Comparison of ENCODE assay signal across 14 cellular contexts in the genomic region with DNA sequence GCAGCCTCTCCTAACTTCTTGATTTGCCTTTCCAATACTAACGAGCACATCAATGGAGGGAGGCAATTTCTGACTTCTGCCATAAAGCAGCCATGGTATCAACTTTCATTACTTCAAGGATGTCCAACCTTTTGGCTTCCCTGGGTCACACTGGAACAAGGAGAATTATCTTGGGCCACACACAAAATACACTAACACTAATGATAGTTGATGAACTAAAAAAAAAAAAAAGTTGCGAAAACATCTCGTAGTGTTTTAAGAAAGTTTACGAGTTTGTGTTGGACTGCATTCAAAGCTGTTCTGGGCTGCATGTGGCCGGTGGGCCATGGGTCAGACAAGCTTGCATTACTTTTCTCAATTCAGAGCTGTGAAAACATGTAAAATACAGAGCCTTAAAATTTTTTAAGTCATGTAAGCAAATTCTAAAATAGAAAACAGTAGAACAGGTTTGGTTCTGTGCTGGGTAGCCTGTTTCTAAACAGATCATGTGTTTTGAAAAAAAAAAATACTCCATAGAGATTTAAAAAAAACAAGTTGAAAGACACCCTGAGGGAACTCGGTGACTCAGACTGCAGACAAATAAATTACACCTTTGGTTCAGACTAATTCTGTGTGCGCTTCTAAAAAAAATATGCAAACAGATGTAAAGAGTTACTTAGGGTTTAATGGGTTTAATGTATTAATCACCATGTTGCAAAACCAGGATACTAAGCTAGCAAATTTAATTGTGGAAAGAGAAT. TPM values are rescaled to one million over a fixed set of nuclear protein-coding genes. Genes with fewer than 3 reads are reported as not detected.
DNase-seq lines count a peak whose midpoint lies in the region; ATAC-seq, FAIRE-seq and TF ChIP-seq lines count a peak whose summit lies in the region.
"Had no signal": no experiment of that assay in that cellular context is flagged by ENCODE, and none has a peak within 500 bp of the region (broad histone marks: within the 10 kb centered on the region; RNA-seq: fewer than 3 reads in every experiment).

No MANE protein-coding gene starts in this region.

- TF ChIP-seq CTCF in foreskin keratinocyte (conservative IDR thresholded peaks at IDR 0.05) (no peak), D721Med (IDR thresholded peaks at IDR 0.05; ENCODE audit: insufficient read depth, missing control alignments) (no peak)

- H3K9ac ChIP-seq in SK-N-MC (ENCODE audit: insufficient read length): no peak overlapping the region

- FAIRE-seq in D721Med (lab: Jason Lieb, UNC): no peak
- FAIRE-seq: RCC 7860 had no signal

- peak; percentile 12 for DNase-seq in SIG-M5 treated with dmso at 0.1 percent for 504 hours (lab: John Stamatoyannopoulos, UW; ENCODE audit: unreplicated experiment)
- DNase-seq in SIG-M5 (lab: John Stamatoyannopoulos, UW): no peak
- peak; percentile 26 for DNase-seq in SK-N-MC (ENCODE audit: low read depth, low spot score)
- peak; percentile 84 to 87 for DNase-seq in foreskin keratinocyte
- no peak for DNase-seq in NCI-H2029 (lab: John Stamatoyannopoulos, UW)
- DNase-seq in NCI-H2107 (lab: John Stamatoyannopoulos, UW): no peak
- DNase-seq in DMS153 treated with DMSO at 0.1 percent for 48 hours (lab: John Stamatoyannopoulos, UW; ENCODE audit: unreplicated experiment): no peak
- DNase-seq in D721Med (ENCODE audit: insufficient read length, low spot score): no peak
- DNase-seq: activated T-cell treated with anti-CD3 and anti-CD28 coated beads, Interleukin-2, amount 50 U/mL, for 4 hours; GDM1; NCI-H1930; stimulated activated naive CD4-positive, alpha-beta T cell treated with Interleukin-2 at 50 U/mL for 16 hours had no signal

- H3K4me1 ChIP-seq in foreskin keratinocyte: peaks cover 15% of the 10 kb centered on the region

- H3K36me3 ChIP-seq in SK-N-MC (ENCODE audit: insufficient read depth, low read length): no peaks in the 10 kb centered on the region

- peak; percentile 88 for ATAC-seq in foreskin keratinocyte
- ATAC-seq: activated T-cell treated with anti-CD3 and anti-CD28 coated beads, Interleukin-2, amount 50 U/mL, for 4 hours had no signal

- H3K4me3 ChIP-seq in SK-N-MC: peak overlapping the region; percentile 30

- peaks cover 24% of the 10 kb centered on the region for H3K27me3 ChIP-seq in foreskin keratinocyte

- H3K9me3 ChIP-seq in SK-N-MC (ENCODE audit: low read depth, low read length): no peaks in the 10 kb centered on the region

- H3K27ac ChIP-seq in SK-N-MC (peak overlapping the region; percentile 78), foreskin keratinocyte (peak overlapping the region; percentile 23)

RNA-seq across cellular contexts. Expression of a gene that starts 43.6 kb away (rescaled TPM):
- total RNA-seq in foreskin keratinocyte: 2.2 and 2.8 TPM in 2 replicates
- 1.1 and 1.3 TPM in 2 replicates for polyA plus RNA-seq in foreskin keratinocyte
- polyA plus RNA-seq: AG04450 had no signal

Comparison
In these comparisons a context has a peak if more than half of its experiments do, and no peak if none do; other contexts are left out.
1. DNase-seq: peak in SIG-M5 treated with dmso at 0.1 percent for 504 hours (single experiment), SK-N-MC (single experiment) and foreskin keratinocyte (2 of 2); none in SIG-M5 (single experiment), NCI-H2029 (single experiment), NCI-H2107 (single experiment), DMS153 treated with DMSO at 0.1 percent for 48 hours (single experiment) and D721Med (single experiment).